Comparison of ENCODE assay signal across 1 cellular context in the genomic region with DNA sequence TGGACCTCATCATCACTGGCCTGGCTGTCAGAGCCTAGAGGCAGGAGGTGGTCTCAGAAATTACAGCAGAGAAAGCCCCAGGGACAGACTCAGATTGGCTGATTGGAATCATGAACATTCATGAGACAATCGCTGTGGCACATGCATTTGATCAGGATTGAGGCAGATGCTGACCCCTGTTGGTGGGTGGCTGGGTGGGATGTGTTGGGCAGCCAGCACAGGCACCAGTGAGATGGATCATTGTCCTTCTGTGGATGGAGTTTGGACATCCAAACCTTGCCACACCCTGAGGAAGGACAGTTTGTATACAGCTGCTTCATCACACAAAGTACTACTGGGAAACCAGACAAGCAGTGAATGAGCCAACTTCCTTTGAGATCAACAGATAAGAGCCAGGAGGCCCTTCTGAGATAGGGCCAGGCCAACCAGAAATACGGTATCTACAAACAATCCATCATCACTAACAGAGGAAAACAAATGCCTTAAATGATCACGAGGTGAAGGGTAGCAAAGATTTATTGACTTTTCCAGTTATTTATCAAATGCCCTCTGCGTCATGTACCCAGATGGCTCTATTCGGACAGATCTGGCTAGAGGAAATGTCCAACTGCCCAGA.
TF ChIP-seq lines count a peak whose summit lies in the region.

No MANE protein-coding gene starts in this region.

TF ChIP-seq in GM23338, 12 proteins besides CTCF, POLR2A, EP300 and RAD21:
- TF ChIP-seq, protein P1, sequence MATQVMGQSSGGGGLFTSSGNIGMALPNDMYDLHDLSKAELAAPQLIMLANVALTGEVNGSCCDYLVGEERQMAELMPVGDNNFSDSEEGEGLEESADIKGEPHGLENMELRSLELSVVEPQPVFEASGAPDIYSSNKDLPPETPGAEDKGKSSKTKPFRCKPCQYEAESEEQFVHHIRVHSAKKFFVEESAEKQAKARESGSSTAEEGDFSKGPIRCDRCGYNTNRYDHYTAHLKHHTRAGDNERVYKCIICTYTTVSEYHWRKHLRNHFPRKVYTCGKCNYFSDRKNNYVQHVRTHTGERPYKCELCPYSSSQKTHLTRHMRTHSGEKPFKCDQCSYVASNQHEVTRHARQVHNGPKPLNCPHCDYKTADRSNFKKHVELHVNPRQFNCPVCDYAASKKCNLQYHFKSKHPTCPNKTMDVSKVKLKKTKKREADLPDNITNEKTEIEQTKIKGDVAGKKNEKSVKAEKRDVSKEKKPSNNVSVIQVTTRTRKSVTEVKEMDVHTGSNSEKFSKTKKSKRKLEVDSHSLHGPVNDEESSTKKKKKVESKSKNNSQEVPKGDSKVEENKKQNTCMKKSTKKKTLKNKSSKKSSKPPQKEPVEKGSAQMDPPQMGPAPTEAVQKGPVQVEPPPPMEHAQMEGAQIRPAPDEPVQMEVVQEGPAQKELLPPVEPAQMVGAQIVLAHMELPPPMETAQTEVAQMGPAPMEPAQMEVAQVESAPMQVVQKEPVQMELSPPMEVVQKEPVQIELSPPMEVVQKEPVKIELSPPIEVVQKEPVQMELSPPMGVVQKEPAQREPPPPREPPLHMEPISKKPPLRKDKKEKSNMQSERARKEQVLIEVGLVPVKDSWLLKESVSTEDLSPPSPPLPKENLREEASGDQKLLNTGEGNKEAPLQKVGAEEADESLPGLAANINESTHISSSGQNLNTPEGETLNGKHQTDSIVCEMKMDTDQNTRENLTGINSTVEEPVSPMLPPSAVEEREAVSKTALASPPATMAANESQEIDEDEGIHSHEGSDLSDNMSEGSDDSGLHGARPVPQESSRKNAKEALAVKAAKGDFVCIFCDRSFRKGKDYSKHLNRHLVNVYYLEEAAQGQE (IDR thresholded peaks at IDR 0.05; ENCODE audit: unreplicated experiment): no peak
- TF ChIP-seq POLR2AphosphoS5 (IDR thresholded peaks at IDR 0.05; ENCODE audit: low read depth) (no peak), CREB1 (CRISPR knock-in tag; IDR thresholded peaks at IDR 0.05; ENCODE audit: low read depth) (no peak)
